ENCODE assay signal across 9 cellular contexts in genomic region chr2:163132850-163133249, GRCh38.
DNase-seq lines count a peak whose midpoint lies in the region; ATAC-seq and TF ChIP-seq lines count a peak whose summit lies in the region.
"Had no signal": no experiment of that assay in that cellular context is flagged by ENCODE, and none has a peak within 500 bp of the region (broad histone marks: within the 10 kb centered on the region; RNA-seq: fewer than 3 reads in every experiment).

No MANE protein-coding gene starts in this region.

- H3K18ac ChIP-seq in neuronal stem cell (ENCODE audit: low read length): no peak overlapping the region

- no peak overlapping the region for H3K14ac ChIP-seq in neuronal stem cell (ENCODE audit: low read length)

- H3K4me2 ChIP-seq in DND-41 (ENCODE audit: insufficient read depth, low read length) (no peak overlapping the region), neuronal stem cell (ENCODE audit: insufficient read depth, low read length, poor library complexity, severe bottlenecking) (no peak overlapping the region)

- H3K23ac ChIP-seq in neuronal stem cell (ENCODE audit: low read depth, low read length, poor library complexity): no peak overlapping the region

- H3K9me3 Mint-ChIP-seq in activated T-cell treated with anti-CD3 and anti-CD28 coated beads, Interleukin-2, amount 50 U/mL, for 72 hours: no peaks in the 10 kb centered on the region

- H3K4me1 ChIP-seq in DND-41 (ENCODE audit: insufficient read depth, low read length) (no peaks in the 10 kb centered on the region), neuronal stem cell (ENCODE audit: control insufficient read depth in 2 of 2, insufficient read depth in 1 of 2, low read depth in 1 of 2, low read length in 2 of 2) (no peaks in the 10 kb centered on the region)

- H3K36me3 ChIP-seq in DND-41 (ENCODE audit: insufficient read depth, low read length): no peaks in the 10 kb centered on the region
- no peaks in the 10 kb centered on the region for H3K36me3 ChIP-seq in neuronal stem cell (replicated peaks in 1 of 2; ENCODE audit: control insufficient read depth in 2 of 2, insufficient read depth in 2 of 2, low read length in 2 of 2)

- no peak overlapping the region for H2AK5ac ChIP-seq in neuronal stem cell (ENCODE audit: low read depth, low read length)

- WGBS in neuronal stem cell (ENCODE audit: extremely low coverage in 2 of 2, insufficient read length in 2 of 2, insufficient replicate concordance in 1 of 2), 2 donors: no CpG with 5 or more reads among the region's 3 CpGs

- ATAC-seq in DND-41 (ENCODE audit: insufficient read depth, low read depth) (no peak), HG02798 (IDR thresholded peaks at IDR 0.05; ENCODE audit: poor library complexity, unreplicated experiment) (peak; percentile 54), HG02981 (IDR thresholded peaks at IDR 0.05; ENCODE audit: unreplicated experiment) (no peak)
- no peak for ATAC-seq in activated T-cell treated with anti-CD3 and anti-CD28 coated beads, Interleukin-2, amount 50 U/mL, for 72 hours (replicated peaks in 1 of 2)

- H3K4me1 Mint-ChIP-seq in activated T-cell treated with anti-CD3 and anti-CD28 coated beads, Interleukin-2, amount 50 U/mL, for 72 hours (ENCODE audit: low read depth): no peaks in the 10 kb centered on the region

- H2BK120ac ChIP-seq in neuronal stem cell (ENCODE audit: low read depth, low read length): no peak overlapping the region

- H3K9me3 ChIP-seq in DND-41 (ENCODE audit: insufficient read depth, low read length, severe bottlenecking) (no peaks in the 10 kb centered on the region), neuronal stem cell (replicated peaks in 1 of 2; ENCODE audit: control insufficient read depth in 2 of 2, insufficient read depth in 1 of 2, low read depth in 1 of 2, low read length in 2 of 2) (no peaks in the 10 kb centered on the region)

- no peaks in the 10 kb centered on the region for H3K27me3 ChIP-seq in DND-41 (ENCODE audit: insufficient read depth, low read length, poor library complexity)
- no peaks in the 10 kb centered on the region for H3K27me3 ChIP-seq in neuronal stem cell (ENCODE audit: control insufficient read depth in 3 of 3, insufficient read depth in 3 of 3, low read depth in 1 of 3, low read length in 3 of 3)

- H3K27ac ChIP-seq in DND-41 (ENCODE audit: low read length) (no peak overlapping the region), neuronal stem cell (replicated peaks; ENCODE audit: low read length) (no peak overlapping the region)
- H3K27ac ChIP-seq: epithelial cell of prostate had no signal

- H3K79me2 ChIP-seq in DND-41 (ENCODE audit: insufficient read depth, low read length): no peaks in the 10 kb centered on the region

- H4K20me1 ChIP-seq in DND-41 (ENCODE audit: insufficient read depth, low read length): no peaks in the 10 kb centered on the region

- H4K91ac ChIP-seq in neuronal stem cell (ENCODE audit: low read depth, low read length, poor library complexity): no peak overlapping the region

- H4K8ac ChIP-seq in neuronal stem cell (ENCODE audit: low read depth, low read length): no peak overlapping the region

- no peak overlapping the region for H3K27ac Mint-ChIP-seq in activated T-cell treated with anti-CD3 and anti-CD28 coated beads, Interleukin-2, amount 50 U/mL, for 72 hours

- no peak overlapping the region for H2BK15ac ChIP-seq in neuronal stem cell (ENCODE audit: low read length)

- TF ChIP-seq CTCF in DND-41 (IDR thresholded peaks at IDR 0.05; ENCODE audit: borderline replicate concordance, extremely low read depth, low read length, poor library complexity, severe bottlenecking) (peak; percentile 55), epithelial cell of proximal tubule (conservative IDR thresholded peaks at IDR 0.05; ENCODE audit: low read depth, low read length) (peak; percentile 53)

- H2AFZ ChIP-seq in DND-41 (ENCODE audit: low read depth, low read length) (no peak overlapping the region), neuronal stem cell (ENCODE audit: low read length) (no peak overlapping the region)

- H3K4me3 ChIP-seq in DND-41 (ENCODE audit: low read depth in 1 of 2, low read length in 2 of 2): no peak overlapping the region
- H3K4me3 ChIP-seq in epithelial cell of proximal tubule (ENCODE audit: low read depth, low read length): no peak overlapping the region
- H3K4me3 ChIP-seq in neuronal stem cell (ENCODE audit: low read length in 2 of 2): no peak overlapping the region

- H3K9ac ChIP-seq in DND-41 (ENCODE audit: low read depth, low read length) (no peak overlapping the region), neuronal stem cell (ENCODE audit: low read depth, low read length, poor library complexity) (no peak overlapping the region)

- no peaks in the 10 kb centered on the region for H3K79me1 ChIP-seq in neuronal stem cell (ENCODE audit: low read depth, low read length)

- H2BK5ac ChIP-seq in neuronal stem cell (ENCODE audit: low read length): no peak overlapping the region

- H3K27me3 Mint-ChIP-seq in activated T-cell treated with anti-CD3 and anti-CD28 coated beads, Interleukin-2, amount 50 U/mL, for 72 hours (ENCODE audit: low read depth): no peaks in the 10 kb centered on the region

- DNase-seq in DND-41 (no peak), NCI-H82 (lab: John Stamatoyannopoulos, UW) (peak; percentile 26), epithelial cell of proximal tubule (ENCODE audit: low read depth) (no peak), neuronal stem cell (ENCODE audit: low spot score) (no peak)
- no peak for DNase-seq in activated T-cell treated with anti-CD3 and anti-CD28 coated beads, Interleukin-2, amount 50 U/mL, for 72 hours
- no peak for DNase-seq in activated naive CD4-positive, alpha-beta T cell (lab: John Stamatoyannopoulos, UW)

- H3K4me3 Mint-ChIP-seq in activated T-cell treated with anti-CD3 and anti-CD28 coated beads, Interleukin-2, amount 50 U/mL, for 72 hours: no peak overlapping the region

- no peak overlapping the region for H2BK12ac ChIP-seq in neuronal stem cell (ENCODE audit: low read length)

- no peak overlapping the region for H3K4ac ChIP-seq in neuronal stem cell (ENCODE audit: low read length)

- no peaks in the 10 kb centered on the region for H3K36me3 Mint-ChIP-seq in activated T-cell treated with anti-CD3 and anti-CD28 coated beads, Interleukin-2, amount 50 U/mL, for 72 hours (ENCODE audit: insufficient read depth in 2 of 2)
